In the genomic region with DNA sequence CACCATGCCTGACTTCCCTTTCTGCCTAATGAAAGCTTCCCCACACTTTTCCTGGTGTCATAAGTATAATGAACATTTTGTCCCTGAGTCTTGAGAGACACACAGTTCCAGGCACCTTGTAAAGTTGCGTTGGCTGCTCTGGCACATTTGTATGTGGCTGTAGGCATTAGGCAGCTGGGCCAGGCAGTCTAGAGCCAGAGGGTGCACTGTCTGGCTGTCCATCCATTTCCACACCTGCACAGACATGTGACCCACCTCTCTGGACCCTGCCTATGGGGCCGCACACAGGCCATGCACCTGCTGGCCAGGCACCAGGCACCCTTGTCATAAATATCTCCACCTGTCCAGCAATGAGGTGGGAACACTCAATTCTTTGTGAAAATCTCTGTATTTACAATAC, we compare ENCODE assay signal across 24 cellular contexts. TPM values are rescaled to one million over a fixed set of nuclear protein-coding genes. Genes with fewer than 3 reads are reported as not detected.
DNase-seq lines count a peak whose midpoint lies in the region; ATAC-seq, FAIRE-seq and TF ChIP-seq lines count a peak whose summit lies in the region.
"Had no signal": no experiment of that assay in that cellular context is flagged by ENCODE, and none has a peak within 500 bp of the region (broad histone marks: within the 10 kb centered on the region; RNA-seq: fewer than 3 reads in every experiment).

No MANE protein-coding gene starts in this region.

- H3K4me3 ChIP-seq in endodermal cell (ENCODE audit: low read length) (no peak overlapping the region), small intestine (ENCODE audit: low read depth in 1 of 2, low read length in 2 of 2) (no peak overlapping the region)
- H3K4me3 ChIP-seq: GM12878, GM23338 had no signal

- H3K27me3 ChIP-seq in endodermal cell (ENCODE audit: control insufficient read depth, insufficient read depth, low read length, poor library complexity, severe bottlenecking) (no peaks in the 10 kb centered on the region), small intestine (ENCODE audit: control insufficient read depth in 2 of 2, insufficient read depth in 2 of 2, low read length in 2 of 2) (no peaks in the 10 kb centered on the region)
- H3K27me3 ChIP-seq: BE2C had no signal

- H3K4me1 ChIP-seq in endodermal cell (ENCODE audit: control insufficient read depth, insufficient read depth, low read length) (no peaks in the 10 kb centered on the region), small intestine (ENCODE audit: control insufficient read depth in 2 of 2, insufficient read depth in 1 of 2, low read depth in 1 of 2, low read length in 1 of 2) (no peaks in the 10 kb centered on the region)

- H3K36me3 Mint-ChIP-seq in activated CD4-positive, alpha-beta T cell treated with anti-CD3 and anti-CD28 coated beads for 36 hours (ENCODE audit: low read depth), result peaks cover 24% of the 10 kb centered on the region
- H3K36me3 Mint-ChIP-seq in CD14-positive monocyte (no peaks in the 10 kb centered on the region), endodermal cell (ENCODE audit: low read depth) (no peaks in the 10 kb centered on the region)
- peaks cover 0 to 7% of the 10 kb centered on the region in 2 donors for H3K36me3 Mint-ChIP-seq in stimulated activated naive B cell treated with anti-CD40 and anti-IgM and Interleukin-4, amounts not matched to agents 10 μg/mL and 1 μg/mL and 100 μg/mL, for 72 hours

- no peak overlapping the region for H3K4me3 Mint-ChIP-seq in activated CD4-positive, alpha-beta T cell treated with anti-CD3 and anti-CD28 coated beads for 36 hours
- no peak overlapping the region for H3K4me3 Mint-ChIP-seq in CD14-positive monocyte
- H3K4me3 Mint-ChIP-seq in endodermal cell, result no peak overlapping the region
- H3K4me3 Mint-ChIP-seq in stimulated activated naive B cell treated with anti-CD40 and anti-IgM and Interleukin-4, amounts not matched to agents 10 μg/mL and 1 μg/mL and 100 μg/mL, for 72 hours, result no peak overlapping the region
- H3K4me3 Mint-ChIP-seq: CD8-positive, alpha-beta memory T cell; GM23338 had no signal

- no peaks in the 10 kb centered on the region for H3K36me3 ChIP-seq in endodermal cell (ENCODE audit: control insufficient read depth, insufficient read depth, low read length)
- no peaks in the 10 kb centered on the region for H3K36me3 ChIP-seq in small intestine (ENCODE audit: control insufficient read depth in 2 of 2, insufficient read depth in 2 of 2, low read length in 2 of 2)
- H3K36me3 ChIP-seq: BE2C had no signal

- no peak for FAIRE-seq in small intestine (lab: Jason Lieb, UNC)
- FAIRE-seq: D721Med, G401.6, GM12878, GM18507 had no signal

- intact Hi-C loops in activated CD4-positive, alpha-beta T cell treated with anti-CD3 and anti-CD28 coated beads for 36 hours (cut with DNase I, micrococcal nuclease), result no loop called here
- intact Hi-C loops in CD14-positive monocyte (cut with micrococcal nuclease), result no loop called here

- 86 to 93% methylated on average over 2 of the region's 2 CpGs for WGBS in endodermal cell (ENCODE audit: insufficient coverage in 1 of 2, insufficient read length in 1 of 2), 2 experiments
- 77 to 94% (median 90%) methylated on average over 2 of the region's 2 CpGs for WGBS in small intestine, 3 donors

- TF ChIP-seq CTCF in CD14-positive monocyte (IDR thresholded peaks at IDR 0.05), result no peak
- TF ChIP-seq CTCF in endodermal cell (conservative IDR thresholded peaks at IDR 0.05), result no peak

- H3K9ac ChIP-seq in endodermal cell (ENCODE audit: extremely low read depth, low read length, poor library complexity, severe bottlenecking), result no peak overlapping the region

- H3K27ac Mint-ChIP-seq in activated CD4-positive, alpha-beta T cell treated with anti-CD3 and anti-CD28 coated beads for 36 hours, result no peak overlapping the region
- no peak overlapping the region for H3K27ac Mint-ChIP-seq in CD14-positive monocyte
- H3K27ac Mint-ChIP-seq in endodermal cell, result no peak overlapping the region
- peak overlapping the region; percentile 16 for H3K27ac Mint-ChIP-seq in stimulated activated naive B cell treated with anti-CD40 and anti-IgM and Interleukin-4, amounts not matched to agents 10 μg/mL and 1 μg/mL and 100 μg/mL, for 72 hours
- H3K27ac Mint-ChIP-seq: GM23338 had no signal

- H3K27ac ChIP-seq in endodermal cell (ENCODE audit: low read depth, low read length) (no peak overlapping the region), small intestine (ENCODE audit: low read depth in 1 of 2, low read length in 1 of 2) (no peak overlapping the region)
- H3K27ac ChIP-seq: 22Rv1, RWPE1 had no signal

- peak; percentile 1 for DNase-seq in activated CD4-positive, alpha-beta T cell treated with anti-CD3 and anti-CD28 coated beads for 36 hours
- DNase-seq in activated CD4-positive, alpha-beta T cell treated with anti-CD3 and anti-CD28 coated beads, Interleukin-2, amount 50 U/mL, for 1 hour, result no peak
- DNase-seq in CD14-positive monocyte (ENCODE audit: low spot score) (peak; percentile 30), endodermal cell (peak; percentile 28), DMS153 treated with DMSO at 0.1 percent for 48 hours (lab: John Stamatoyannopoulos, UW; ENCODE audit: unreplicated experiment) (no peak), small intestine (no peak), NCI-H187 (lab: John Stamatoyannopoulos, UW) (no peak)
- DNase-seq in stimulated activated naive B cell treated with anti-CD40 and anti-IgM and Interleukin-4, amounts not matched to agents 10 μg/mL and 1 μg/mL and 100 μg/mL, for 72 hours, result no peak
- DNase-seq: BE2C; CD8-positive, alpha-beta memory T cell; DND-41; KG1; NCI-H1048; NCI-H146; NCI-H2081 treated with DMSO at 0.1 percent for 48 hours; NCI-H510A; NCI-H774 had no signal

- no peak for ATAC-seq in activated CD4-positive, alpha-beta T cell treated with anti-CD3 and anti-CD28 coated beads for 36 hours
- no peak for ATAC-seq in stimulated activated naive B cell treated with anti-CD40 and anti-IgM and Interleukin-4, amounts not matched to agents 10 μg/mL and 1 μg/mL and 100 μg/mL, for 72 hours (replicated peaks)
- ATAC-seq: GM12878, GM23338 had no signal

- no peaks in the 10 kb centered on the region for H3K27me3 Mint-ChIP-seq in activated CD4-positive, alpha-beta T cell treated with anti-CD3 and anti-CD28 coated beads for 36 hours
- H3K27me3 Mint-ChIP-seq in CD14-positive monocyte (ENCODE audit: low read depth in 3 of 3), result peaks cover 0 to 4% (median 3%) of the 10 kb centered on the region in 3 donors
- H3K27me3 Mint-ChIP-seq in endodermal cell (ENCODE audit: insufficient read depth), result no peaks in the 10 kb centered on the region
- no peaks in the 10 kb centered on the region for H3K27me3 Mint-ChIP-seq in stimulated activated naive B cell treated with anti-CD40 and anti-IgM and Interleukin-4, amounts not matched to agents 10 μg/mL and 1 μg/mL and 100 μg/mL, for 72 hours
- H3K27me3 Mint-ChIP-seq: CD8-positive, alpha-beta memory T cell had no signal

- peaks cover 7% of the 10 kb centered on the region for H3K9me3 Mint-ChIP-seq in activated CD4-positive, alpha-beta T cell treated with anti-CD3 and anti-CD28 coated beads for 36 hours (ENCODE audit: low read depth)
- H3K9me3 Mint-ChIP-seq in CD14-positive monocyte, result peaks cover 0 to 13% (median 2%) of the 10 kb centered on the region in 7 donors
- no peaks in the 10 kb centered on the region for H3K9me3 Mint-ChIP-seq in endodermal cell
- peaks cover 6 to 8% of the 10 kb centered on the region in 2 donors for H3K9me3 Mint-ChIP-seq in stimulated activated naive B cell treated with anti-CD40 and anti-IgM and Interleukin-4, amounts not matched to agents 10 μg/mL and 1 μg/mL and 100 μg/mL, for 72 hours
- H3K9me3 Mint-ChIP-seq: GM23338 had no signal

- CTCF ChIA-PET in activated CD4-positive, alpha-beta T cell treated with anti-CD3 and anti-CD28 coated beads for 36 hours (lab: Charles Lee), result interaction anchor here (1.0 kb wide), 1 partner anchor 10 kb away, joined by 4 read pairs; no protein-coding TSS in a partner anchor

- POLR2A ChIA-PET in activated CD4-positive, alpha-beta T cell treated with anti-CD3 and anti-CD28 coated beads for 36 hours (lab: Charles Lee), result no interaction called here

- peaks cover 6% of the 10 kb centered on the region for H3K4me1 Mint-ChIP-seq in activated CD4-positive, alpha-beta T cell treated with anti-CD3 and anti-CD28 coated beads for 36 hours
- H3K4me1 Mint-ChIP-seq in CD14-positive monocyte (peaks cover 4% of the 10 kb centered on the region), endodermal cell (peaks cover 11% of the 10 kb centered on the region)
- H3K4me1 Mint-ChIP-seq in stimulated activated naive B cell treated with anti-CD40 and anti-IgM and Interleukin-4, amounts not matched to agents 10 μg/mL and 1 μg/mL and 100 μg/mL, for 72 hours, result peaks cover 7 to 21% of the 10 kb centered on the region in 2 donors

- H3K9me3 ChIP-seq in endodermal cell (ENCODE audit: control insufficient read depth, low read length) (no peaks in the 10 kb centered on the region), small intestine (ENCODE audit: control insufficient read depth, low read depth) (no peaks in the 10 kb centered on the region)
- H3K9me3 ChIP-seq: BE2C had no signal

RNA-seq across cellular contexts. Expression of a gene that starts 54.7 kb away (rescaled TPM):
- total RNA-seq in activated CD4-positive, alpha-beta T cell treated with anti-CD3 and anti-CD28 coated beads for 36 hours, result not detected
- polyA plus RNA-seq in CD14-positive monocyte, result not detected
- total RNA-seq in endodermal cell, result not detected
- polyA plus RNA-seq in endodermal cell (2013, experiment 1 of 2), result not detected
- polyA plus RNA-seq in endodermal cell (2013, experiment 2 of 2), result not detected
- polyA plus RNA-seq in small intestine, result under 1 TPM in 1 of 3 donors, not detected in 2; 0.01 TPM
- total RNA-seq: CD8-positive, alpha-beta memory T cell; GM12878; GM23338 had no signal
- polyA plus RNA-seq: CD8-positive, alpha-beta memory T cell; GM12878; GM23338 had no signal

Comparison
In these comparisons a context has a peak if more than half of its experiments do, and no peak if none do; other contexts are left out.
1. DNase-seq: peak in activated CD4-positive, alpha-beta T cell treated with anti-CD3 and anti-CD28 coated beads for 36 hours (single experiment), CD14-positive monocyte (single experiment) and endodermal cell (single experiment); none in activated CD4-positive, alpha-beta T cell treated with anti-CD3 and anti-CD28 coated beads, Interleukin-2, amount 50 U/mL, for 1 hour (single experiment), stimulated activated naive B cell treated with anti-CD40 and anti-IgM and Interleukin-4, amounts not matched to agents 10 μg/mL and 1 μg/mL and 100 μg/mL, for 72 hours (single experiment), DMS153 treated with DMSO at 0.1 percent for 48 hours (single experiment), small intestine (single experiment) and NCI-H187 (0 of 2).